Comparison of ENCODE assay signal across 8 cellular contexts in genomic region chr7:91940572-91941341, GRCh38. TPM values are rescaled to one million over a fixed set of nuclear protein-coding genes. Genes with fewer than 3 reads are reported as not detected.
DNase-seq lines count a peak whose midpoint lies in the region; ATAC-seq and TF ChIP-seq lines count a peak whose summit lies in the region.

Gene AKAP9, plus strand, starts transcription at chr7:91940862. Its CDS starts 238 bp downstream, at chr7:91941100.

- no peaks in the 10 kb centered on the region for H3K36me3 ChIP-seq in Peyer's patch

- peak in 1 of 6 experiments; percentile 6 for TF ChIP-seq CTCF in Peyer's patch (IDR thresholded peaks at IDR 0.05)
- no peak for TF ChIP-seq CTCF in nephron (IDR thresholded peaks at IDR 0.05; ENCODE audit: unreplicated experiment in 3 of 3)

- H3K9me3 ChIP-seq in Peyer's patch, result no peaks in the 10 kb centered on the region

- H3K9me3 Mint-ChIP-seq in nephron, result no peaks in the 10 kb centered on the region
- H3K9me3 Mint-ChIP-seq in stimulated activated naive CD8-positive, alpha-beta T cell treated with anti-CD3 and anti-CD28 coated beads, Interleukin-15, Interleukin-2, amounts not matched to agents 100 ng/mL and 50 ng/mL, for 24 hours, result no peaks in the 10 kb centered on the region

- peaks cover 27% of the 10 kb centered on the region for H3K4me1 Mint-ChIP-seq in nephron
- H3K4me1 Mint-ChIP-seq in stimulated activated naive CD8-positive, alpha-beta T cell treated with anti-CD3 and anti-CD28 coated beads, Interleukin-15, Interleukin-2, amounts not matched to agents 100 ng/mL and 50 ng/mL, for 24 hours (ENCODE audit: low read depth), result peaks cover 43% of the 10 kb centered on the region

- peak; percentile 88 for DNase-seq in DMS79 (lab: John Stamatoyannopoulos, UW)
- peak; percentile 71 for DNase-seq in Jurkat, Clone E6-1 (ENCODE audit: low read depth, low spot score)
- DNase-seq in Peyer's patch, result peak; percentile 91 to 97 (median 94)
- DNase-seq in activated T-helper 1 cell treated with anti-CD3 and anti-CD28 coated beads, Interleukin-2, amount 50 U/mL, for 16 hours (ENCODE audit: low read depth in 1 of 2, low spot score in 1 of 2), result peak; percentile 74 to 82
- peak; percentile 51 for DNase-seq in fibroblast of peridontal ligament (ENCODE audit: extremely low read depth)

- no peaks in the 10 kb centered on the region for H3K36me3 Mint-ChIP-seq in nephron (ENCODE audit: low read depth)
- peaks cover 6% of the 10 kb centered on the region for H3K36me3 Mint-ChIP-seq in stimulated activated naive CD8-positive, alpha-beta T cell treated with anti-CD3 and anti-CD28 coated beads, Interleukin-15, Interleukin-2, amounts not matched to agents 100 ng/mL and 50 ng/mL, for 24 hours (ENCODE audit: low read depth)

- peak within 1 kb of the TSS; percentile 93 to 98 (median 98) for H3K27ac Mint-ChIP-seq in nephron
- peak within 1 kb of the TSS; percentile 94 for H3K27ac Mint-ChIP-seq in stimulated activated naive CD8-positive, alpha-beta T cell treated with anti-CD3 and anti-CD28 coated beads, Interleukin-15, Interleukin-2, amounts not matched to agents 100 ng/mL and 50 ng/mL, for 24 hours

- peak within 1 kb of the TSS; percentile 89 to 93 (median 90) for H3K27ac ChIP-seq in Peyer's patch

- peak; percentile 93 for ATAC-seq in GM21619 (IDR thresholded peaks at IDR 0.05; ENCODE audit: unreplicated experiment)

- peak within 1 kb of the TSS; percentile 97 to 98 (median 98) for H3K4me3 Mint-ChIP-seq in nephron
- peak within 1 kb of the TSS; percentile 88 for H3K4me3 Mint-ChIP-seq in stimulated activated naive CD8-positive, alpha-beta T cell treated with anti-CD3 and anti-CD28 coated beads, Interleukin-15, Interleukin-2, amounts not matched to agents 100 ng/mL and 50 ng/mL, for 24 hours

- H3K27me3 ChIP-seq in Peyer's patch, result no peaks in the 10 kb centered on the region

- H3K4me1 ChIP-seq in Peyer's patch, result peaks cover 0 to 15% (median 1%) of the 10 kb centered on the region in 4 donors

- H3K4me3 ChIP-seq in Jurkat, Clone E6-1 (ENCODE audit: low read length), result peak within 1 kb of the TSS; percentile 88
- peak within 1 kb of the TSS; percentile 64 to 80 (median 73) for H3K4me3 ChIP-seq in Peyer's patch

- no peaks in the 10 kb centered on the region for H3K27me3 Mint-ChIP-seq in nephron (ENCODE audit: low read depth)
- no peaks in the 10 kb centered on the region for H3K27me3 Mint-ChIP-seq in stimulated activated naive CD8-positive, alpha-beta T cell treated with anti-CD3 and anti-CD28 coated beads, Interleukin-15, Interleukin-2, amounts not matched to agents 100 ng/mL and 50 ng/mL, for 24 hours

- TF ChIP-seq POLR2A in Peyer's patch (IDR thresholded peaks at IDR 0.05), result peak; percentile 73 to 82

RNA-seq across cellular contexts. Expression of gene AKAP9, which starts in this region (rescaled TPM):
- polyA plus RNA-seq in Jurkat, Clone E6-1 (2012; ENCODE audit: insufficient read depth, insufficient read length), result 18.5 TPM
- total RNA-seq in Peyer's patch, result 100 to 1,000 TPM; 188 to 236 (median 192) TPM

Comparison
In these comparisons a context has a peak if more than half of its experiments do, and no peak if none do; other contexts are left out.
1. Peak in every context shown above with its lines: DNase-seq, ATAC-seq, H3K4me3 ChIP-seq and H3K27ac ChIP-seq.